In genomic region chr1:93740601-93741031, GRCh38 we compare ENCODE assay signal across 1 cellular context.
TF ChIP-seq lines count a peak whose summit lies in the region.

No MANE protein-coding gene starts in this region.

TF ChIP-seq in GM23338, 12 proteins besides CTCF, POLR2A, EP300 and RAD21:
- TF ChIP-seq EZH2phosphoT487 (IDR thresholded peaks at IDR 0.05; ENCODE audit: unreplicated experiment) (no peak), JUNB (IDR thresholded peaks at IDR 0.05; ENCODE audit: unreplicated experiment) (no peak), EZH2 (IDR thresholded peaks at IDR 0.05; ENCODE audit: low read depth, unreplicated experiment) (no peak), ZNF114 (CRISPR knock-in tag; IDR thresholded peaks at IDR 0.05) (no peak), ETS1 (IDR thresholded peaks at IDR 0.05) (no peak), REST (IDR thresholded peaks at IDR 0.05; ENCODE audit: unreplicated experiment) (no peak), ZNF462 (CRISPR knock-in tag; IDR thresholded peaks at IDR 0.05) (no peak), NANOG (IDR thresholded peaks at IDR 0.05; ENCODE audit: borderline replicate concordance) (no peak), POLR2AphosphoS5 (IDR thresholded peaks at IDR 0.05; ENCODE audit: low read depth) (no peak), STAT1 (IDR thresholded peaks at IDR 0.05; ENCODE audit: unreplicated experiment) (no peak), CREB1 (CRISPR knock-in tag; IDR thresholded peaks at IDR 0.05; ENCODE audit: low read depth) (no peak), ZNF331 (CRISPR knock-in tag; IDR thresholded peaks at IDR 0.05; ENCODE audit: low read depth) (no peak)
